Comparison of ENCODE assay signal across 21 cellular contexts in genomic region chr9:72826954-72827953, GRCh38.
DNase-seq lines count a peak whose midpoint lies in the region; ATAC-seq, FAIRE-seq and TF ChIP-seq lines count a peak whose summit lies in the region.
"Had no signal": no experiment of that assay in that cellular context is flagged by ENCODE, and none has a peak within 500 bp of the region (broad histone marks: within the 10 kb centered on the region; RNA-seq: fewer than 3 reads in every experiment).

No MANE protein-coding gene starts in this region.

- peak overlapping the region; percentile 44 to 64 for H3K27ac ChIP-seq in coronary artery

- DNase-seq in D721Med (ENCODE audit: insufficient read length, low spot score) (no peak), coronary artery (ENCODE audit: low spot score) (no peak), kidney tubule cell (ENCODE audit: low spot score) (peak; percentile 50), sciatic nerve (ENCODE audit: low spot score) (no peak)
- DNase-seq: activated CD8-positive, alpha-beta T cell treated with anti-CD3 and anti-CD28 coated beads for 36 hours; anterior cingulate cortex; CD8-positive, alpha-beta memory T cell; cortex of kidney; erythroblast; HCEC 1CT; hippocampal formation; NCI-H2029 treated with DMSO at 0.1 percent for 48 hours; stimulated activated naive B cell treated with anti-CD40 and anti-IgM and Interleukin-4, amounts not matched to agents 10 μg/mL and 1 μg/mL and 100 μg/mL, for 72 hours had no signal

- intact Hi-C loops in sciatic nerve (cut with DNase I), result loop anchor here (5.0 kb wide), 1 partner anchor 545 kb away; no protein-coding TSS in a partner anchor

- TF ChIP-seq CTCF in D721Med (IDR thresholded peaks at IDR 0.05; ENCODE audit: insufficient read depth, missing control alignments) (peak; percentile 0), coronary artery (IDR thresholded peaks at IDR 0.05) (no peak)

- peak; percentile 97 for FAIRE-seq in D721Med (lab: Jason Lieb, UNC)
- FAIRE-seq: GM12892, HTR-8/SVneo, RCC 7860, urothelium cell line had no signal

- no peak overlapping the region for H3K4me3 ChIP-seq in coronary artery

- ATAC-seq in sciatic nerve (peak; percentile 85), SK-N-SH treated with all-trans-retinoic acid at 6 μM for 48 hours (no peak), HG02610 (IDR thresholded peaks at IDR 0.05; ENCODE audit: unreplicated experiment) (no peak), GM18517 (IDR thresholded peaks at IDR 0.05; ENCODE audit: unreplicated experiment) (no peak), GM18519 (IDR thresholded peaks at IDR 0.05; ENCODE audit: low FRiP score, unreplicated experiment) (no peak)
- ATAC-seq: activated CD8-positive, alpha-beta T cell treated with anti-CD3 and anti-CD28 coated beads for 36 hours; stimulated activated naive B cell treated with anti-CD40 and anti-IgM and Interleukin-4, amounts not matched to agents 10 μg/mL and 1 μg/mL and 100 μg/mL, for 72 hours had no signal

TF ChIP-seq in SK-N-SH treated with all-trans-retinoic acid at 6 μM for 48 hours, 23 proteins besides CTCF, POLR2A, EP300 and RAD21:
- TF ChIP-seq ESRRG (CRISPR knock-in tag; IDR thresholded peaks at IDR 0.05) (no peak), TCF4 (CRISPR knock-in tag; IDR thresholded peaks at IDR 0.05; ENCODE audit: borderline replicate concordance) (no peak), ZC3H10 (CRISPR knock-in tag; IDR thresholded peaks at IDR 0.05) (no peak), TSHZ2 (CRISPR knock-in tag; IDR thresholded peaks at IDR 0.05) (no peak), ARNTL (CRISPR knock-in tag; IDR thresholded peaks at IDR 0.05; ENCODE audit: borderline replicate concordance, low read depth) (no peak), RARB (CRISPR knock-in tag; IDR thresholded peaks at IDR 0.05) (no peak), ZFP30 (CRISPR knock-in tag; IDR thresholded peaks at IDR 0.05) (no peak), PPARA (CRISPR knock-in tag; IDR thresholded peaks at IDR 0.05; ENCODE audit: borderline replicate concordance) (no peak), CSDC2 (CRISPR knock-in tag; IDR thresholded peaks at IDR 0.05) (no peak), GLIS3 (CRISPR knock-in tag; IDR thresholded peaks at IDR 0.05) (no peak), ISL1 (CRISPR knock-in tag; IDR thresholded peaks at IDR 0.05) (no peak), PATZ1 (CRISPR knock-in tag; IDR thresholded peaks at IDR 0.05; ENCODE audit: borderline replicate concordance) (no peak), CREB5 (CRISPR knock-in tag; IDR thresholded peaks at IDR 0.05; ENCODE audit: low read depth) (no peak), ZNF8 (CRISPR knock-in tag; IDR thresholded peaks at IDR 0.05) (no peak), ZFP3 (CRISPR knock-in tag; IDR thresholded peaks at IDR 0.05) (no peak), TOX (CRISPR knock-in tag; IDR thresholded peaks at IDR 0.05; ENCODE audit: borderline replicate concordance) (no peak), OSR1 (CRISPR knock-in tag; IDR thresholded peaks at IDR 0.05) (no peak), ZNF70 (CRISPR knock-in tag; IDR thresholded peaks at IDR 0.05) (no peak), SNAI2 (CRISPR knock-in tag; IDR thresholded peaks at IDR 0.05) (no peak)
- TF ChIP-seq, protein P1, sequence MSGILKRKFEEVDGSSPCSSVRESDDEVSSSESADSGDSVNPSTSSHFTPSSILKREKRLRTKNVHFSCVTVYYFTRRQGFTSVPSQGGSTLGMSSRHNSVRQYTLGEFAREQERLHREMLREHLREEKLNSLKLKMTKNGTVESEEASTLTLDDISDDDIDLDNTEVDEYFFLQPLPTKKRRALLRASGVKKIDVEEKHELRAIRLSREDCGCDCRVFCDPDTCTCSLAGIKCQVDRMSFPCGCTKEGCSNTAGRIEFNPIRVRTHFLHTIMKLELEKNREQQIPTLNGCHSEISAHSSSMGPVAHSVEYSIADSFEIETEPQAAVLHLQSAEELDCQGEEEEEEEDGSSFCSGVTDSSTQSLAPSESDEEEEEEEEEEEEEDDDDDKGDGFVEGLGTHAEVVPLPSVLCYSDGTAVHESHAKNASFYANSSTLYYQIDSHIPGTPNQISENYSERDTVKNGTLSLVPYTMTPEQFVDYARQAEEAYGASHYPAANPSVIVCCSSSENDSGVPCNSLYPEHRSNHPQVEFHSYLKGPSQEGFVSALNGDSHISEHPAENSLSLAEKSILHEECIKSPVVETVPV (CRISPR knock-in tag; IDR thresholded peaks at IDR 0.05), result no peak
TF ChIP-seq in SK-N-SH treated with all-trans-retinoic acid at 6 μM for 48 hours: peak in this region for 0.
